1 cellular context compared by ENCODE assay signal in the genomic region with DNA sequence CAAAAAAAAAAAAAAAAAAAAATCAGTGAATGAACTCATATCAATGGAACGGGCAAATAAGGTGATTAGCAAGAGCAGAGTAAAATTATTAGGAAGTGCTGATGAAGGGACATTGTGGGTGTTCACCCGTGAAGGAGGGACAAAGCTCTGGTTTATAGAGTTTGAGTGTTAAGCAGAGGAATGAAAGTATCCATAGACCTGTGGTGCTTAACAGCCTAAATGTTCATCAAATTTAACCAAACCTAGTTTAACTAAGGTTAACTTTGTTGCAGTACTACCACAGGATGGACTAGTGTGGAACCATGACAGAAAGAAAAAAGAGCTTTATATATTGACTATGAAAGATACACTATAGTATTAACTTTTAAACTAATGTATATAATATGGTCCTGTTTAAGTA.
TF ChIP-seq lines count a peak whose summit lies in the region.

No MANE protein-coding gene starts in this region.

TF ChIP-seq in IMR-90, 13 proteins besides CTCF, POLR2A, EP300 and RAD21:
- TF ChIP-seq BHLHE40 (IDR thresholded peaks at IDR 0.05; ENCODE audit: low read depth, low read length) (no peak), SMC3 (IDR thresholded peaks at IDR 0.05; ENCODE audit: low read depth, low read length) (no peak), RFX5 (IDR thresholded peaks at IDR 0.05; ENCODE audit: low read depth, low read length) (no peak), CEBPB (IDR thresholded peaks at IDR 0.05; ENCODE audit: low read depth, low read length) (no peak), CHD1 (IDR thresholded peaks at IDR 0.05; ENCODE audit: low read depth, low read length) (no peak), RCOR1 (IDR thresholded peaks at IDR 0.05; ENCODE audit: insufficient replicate concordance, low read length) (no peak), FOS (IDR thresholded peaks at IDR 0.05; ENCODE audit: low read depth, low read length) (no peak), NFE2L2 (IDR thresholded peaks at IDR 0.05; ENCODE audit: low read depth, low read length) (no peak), MAFK (IDR thresholded peaks at IDR 0.05; ENCODE audit: low read depth, low read length) (no peak), MAZ (IDR thresholded peaks at IDR 0.05; ENCODE audit: borderline replicate concordance, low read depth, low read length) (no peak), MXI1 (IDR thresholded peaks at IDR 0.05; ENCODE audit: borderline replicate concordance, low read depth, low read length) (no peak)
- TF ChIP-seq, protein P1, sequence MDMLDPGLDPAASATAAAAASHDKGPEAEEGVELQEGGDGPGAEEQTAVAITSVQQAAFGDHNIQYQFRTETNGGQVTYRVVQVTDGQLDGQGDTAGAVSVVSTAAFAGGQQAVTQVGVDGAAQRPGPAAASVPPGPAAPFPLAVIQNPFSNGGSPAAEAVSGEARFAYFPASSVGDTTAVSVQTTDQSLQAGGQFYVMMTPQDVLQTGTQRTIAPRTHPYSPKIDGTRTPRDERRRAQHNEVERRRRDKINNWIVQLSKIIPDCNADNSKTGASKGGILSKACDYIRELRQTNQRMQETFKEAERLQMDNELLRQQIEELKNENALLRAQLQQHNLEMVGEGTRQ (IDR thresholded peaks at IDR 0.05; ENCODE audit: low read depth, low read length): no peak
- TF ChIP-seq, protein P2, sequence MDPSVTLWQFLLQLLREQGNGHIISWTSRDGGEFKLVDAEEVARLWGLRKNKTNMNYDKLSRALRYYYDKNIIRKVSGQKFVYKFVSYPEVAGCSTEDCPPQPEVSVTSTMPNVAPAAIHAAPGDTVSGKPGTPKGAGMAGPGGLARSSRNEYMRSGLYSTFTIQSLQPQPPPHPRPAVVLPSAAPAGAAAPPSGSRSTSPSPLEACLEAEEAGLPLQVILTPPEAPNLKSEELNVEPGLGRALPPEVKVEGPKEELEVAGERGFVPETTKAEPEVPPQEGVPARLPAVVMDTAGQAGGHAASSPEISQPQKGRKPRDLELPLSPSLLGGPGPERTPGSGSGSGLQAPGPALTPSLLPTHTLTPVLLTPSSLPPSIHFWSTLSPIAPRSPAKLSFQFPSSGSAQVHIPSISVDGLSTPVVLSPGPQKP (IDR thresholded peaks at IDR 0.05; ENCODE audit: borderline replicate concordance, low read depth, low read length): no peak
TF ChIP-seq in IMR-90: peak in this region for 0.
